In the genomic region with DNA sequence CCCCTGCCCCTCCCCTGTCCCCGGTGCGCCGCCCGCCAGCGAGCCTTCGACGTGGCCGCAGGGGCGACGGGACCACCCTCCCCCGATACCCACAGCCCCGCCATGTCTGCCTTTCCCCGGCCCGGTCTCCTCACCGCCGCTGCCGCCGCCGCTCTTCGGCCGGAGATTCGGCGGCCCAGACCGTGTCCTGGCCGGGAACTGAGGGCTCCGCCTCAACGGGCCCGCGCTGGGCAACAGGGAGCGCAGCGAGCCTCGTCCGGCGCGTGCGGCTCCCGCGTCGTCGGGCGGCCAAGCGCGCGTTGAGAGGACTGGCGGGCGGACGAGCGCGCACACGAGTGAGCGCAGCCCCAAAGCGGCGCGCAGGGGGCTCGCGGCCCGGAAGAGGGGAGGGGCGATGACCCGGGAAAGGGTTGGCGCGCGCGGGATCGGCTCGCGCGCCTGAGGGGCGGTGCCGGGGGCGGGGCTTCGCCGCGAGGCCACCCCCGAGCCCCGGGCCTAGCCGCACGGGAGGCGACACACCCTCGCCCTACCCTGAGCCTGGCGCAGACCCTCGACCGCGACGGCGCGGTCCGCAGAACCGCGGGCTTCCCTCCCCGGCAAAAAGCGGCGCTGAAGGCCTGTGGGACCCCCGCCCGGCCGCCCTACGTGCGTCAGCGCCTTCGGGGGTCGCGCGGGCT, we compare ENCODE assay signal across 8 cellular contexts. TPM values are rescaled to one million over a fixed set of nuclear protein-coding genes. Genes with fewer than 3 reads are reported as not detected.
DNase-seq lines count a peak whose midpoint lies in the region; ATAC-seq and TF ChIP-seq lines count a peak whose summit lies in the region.

A gene with protein sequence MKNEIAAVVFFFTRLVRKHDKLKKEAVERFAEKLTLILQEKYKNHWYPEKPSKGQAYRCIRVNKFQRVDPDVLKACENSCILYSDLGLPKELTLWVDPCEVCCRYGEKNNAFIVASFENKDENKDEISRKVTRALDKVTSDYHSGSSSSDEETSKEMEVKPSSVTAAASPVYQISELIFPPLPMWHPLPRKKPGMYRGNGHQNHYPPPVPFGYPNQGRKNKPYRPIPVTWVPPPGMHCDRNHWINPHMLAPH (minus strand): TSS at position 337 of the 677 bp plus-strand sequence. CDS start 3,757 bp downstream, outside the sequence.

- CTCF ChIA-PET in AG04450 (lab: Charles Lee), result interaction anchor here (1.0 to 3.7 kb wide), 3 partner anchors 225 to 313 kb away, joined by 3 to 27 read pairs (median 9); no protein-coding TSS in a partner anchor

- no peaks in the 10 kb centered on the region for H3K36me3 ChIP-seq in colonic mucosa

- ATAC-seq in GM18861 (IDR thresholded peaks at IDR 0.05; ENCODE audit: unreplicated experiment) (peak; percentile 76), HG03066 (IDR thresholded peaks at IDR 0.05; ENCODE audit: low read depth, unreplicated experiment) (peak; percentile 68)

- intact Hi-C loops in colonic mucosa (cut with DNase I), result no loop called here

- H3K27me3 ChIP-seq in AG04450 (ENCODE audit: control insufficient read depth, insufficient read depth, low read length), result no peaks in the 10 kb centered on the region
- H3K27me3 ChIP-seq in colonic mucosa, result no peaks in the 10 kb centered on the region

- DNase-seq in AG04450 (ENCODE audit: low read depth, low spot score) (peak; percentile 45), NCI-H2227 (lab: John Stamatoyannopoulos, UW; ENCODE audit: unreplicated experiment) (peak; percentile 95), colonic mucosa (peak; percentile 87), left kidney (ENCODE audit: low read depth, low spot score) (peak; percentile 93)
- peak; percentile 84 for DNase-seq in activated CD4-positive, alpha-beta T cell treated with anti-CD3 and anti-CD28 coated beads for 4 hours
- DNase-seq in stimulated activated CD4-positive, alpha-beta T cell treated with anti-CD3 and anti-CD28 coated beads, Interleukin-1b, Interleukin-23, amount 100 ng/mL, for 48 hours, result peak; percentile 78

- peak within 1 kb of the TSS; percentile 89 to 95 for H3K9ac ChIP-seq in colonic mucosa (ENCODE audit: low read depth in 2 of 2, low read length in 2 of 2)

- H3K4me3 ChIP-seq in AG04450 (ENCODE audit: low read depth, low read length) (peak within 1 kb of the TSS; percentile 63), colonic mucosa (peak within 1 kb of the TSS; percentile 65)

- TF ChIP-seq CTCF in AG04450 (IDR thresholded peaks at IDR 0.05; ENCODE audit: low read depth, low read length) (no peak), colonic mucosa (IDR thresholded peaks at IDR 0.05) (no peak)

- POLR2A ChIA-PET in AG04450 (lab: Yijun Ruan, JAX), result no interaction called here

- H3K9me3 ChIP-seq in AG04450 (ENCODE audit: control insufficient read depth, insufficient read depth, low read length) (peaks cover 2% of the 10 kb centered on the region; the same call in 1 of the 2 replicates), colonic mucosa (no peaks in the 10 kb centered on the region)

- H3K4me1 ChIP-seq in colonic mucosa, result peaks cover 5% of the 10 kb centered on the region

- peak within 1 kb of the TSS; percentile 86 for H3K27ac ChIP-seq in AG04450 (ENCODE audit: low read depth, low read length)
- peak within 1 kb of the TSS; percentile 78 for H3K27ac ChIP-seq in colonic mucosa

RNA-seq across cellular contexts. Expression of the gene that starts here (rescaled TPM):
- polyA plus RNA-seq in AG04450 (2011; rRNA removed), result 47.1 and 59.0 TPM in 2 replicates
- polyA minus RNA-seq in AG04450 (2011; rRNA and poly(A)+ RNA removed), result 10.8 and 16.0 TPM in 2 replicates
- 10 to 100 TPM; 27.3 to 31.1 TPM for total RNA-seq in colonic mucosa

Comparison
In these comparisons a context has a peak if more than half of its experiments do, and no peak if none do; other contexts are left out.
1. Peak in every context shown above with its lines: DNase-seq, ATAC-seq, H3K4me3 ChIP-seq and H3K27ac ChIP-seq.
2. DNase-seq: peak in every context shown above with its lines; median percentile 95 in NCI-H2227; 93 in left kidney; 87 in colonic mucosa; 84 in activated CD4-positive, alpha-beta T cell treated with anti-CD3 and anti-CD28 coated beads for 4 hours; 78 in stimulated activated CD4-positive, alpha-beta T cell treated with anti-CD3 and anti-CD28 coated beads, Interleukin-1b, Interleukin-23, amount 100 ng/mL, for 48 hours; 45 in AG04450.